ENCODE assay signal across 13 cellular contexts in the genomic region with DNA sequence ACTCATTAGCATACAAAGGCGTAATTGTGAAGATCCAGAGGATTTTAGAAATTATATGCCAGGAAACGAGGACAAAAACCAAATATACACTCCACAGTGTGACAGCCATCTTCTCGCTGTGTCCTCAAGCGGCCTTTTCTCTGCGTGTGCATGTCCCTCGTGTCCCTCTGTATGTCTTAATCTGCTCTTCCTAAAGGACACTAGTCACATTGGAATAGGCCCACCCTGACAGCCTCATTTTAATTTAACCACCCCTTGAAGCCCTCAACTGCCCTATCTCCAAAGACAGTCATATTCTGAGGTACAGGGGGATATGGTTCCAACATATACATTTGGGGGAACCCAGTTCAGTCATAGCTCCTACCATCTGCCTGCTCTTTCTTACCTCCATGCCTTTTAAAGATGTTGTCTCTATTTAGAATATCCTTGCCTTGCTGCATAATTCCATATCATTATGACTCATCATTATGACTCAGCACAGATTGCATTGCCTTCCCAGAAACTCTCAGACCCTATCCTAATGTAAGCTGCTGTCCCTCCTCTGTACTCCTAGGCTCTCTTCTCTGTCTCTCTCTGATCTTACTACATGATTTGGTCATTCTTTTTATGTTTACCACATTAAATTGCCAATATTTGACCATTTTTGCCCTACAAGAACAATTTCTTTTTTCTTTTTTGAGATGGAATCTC.
DNase-seq lines count a peak whose midpoint lies in the region; ATAC-seq and TF ChIP-seq lines count a peak whose summit lies in the region.
"Had no signal": no experiment of that assay in that cellular context is flagged by ENCODE, and none has a peak within 500 bp of the region (broad histone marks: within the 10 kb centered on the region; RNA-seq: fewer than 3 reads in every experiment).

No MANE protein-coding gene starts in this region.

- H3K27me3 Mint-ChIP-seq in effector memory CD8-positive, alpha-beta T cell, result no peaks in the 10 kb centered on the region
- H3K27me3 Mint-ChIP-seq: CD8-positive, alpha-beta memory T cell had no signal

- ATAC-seq in GM21381 (IDR thresholded peaks at IDR 0.05; ENCODE audit: unreplicated experiment), result no peak
- no peak for ATAC-seq in GM18517 (IDR thresholded peaks at IDR 0.05; ENCODE audit: unreplicated experiment)
- no peak for ATAC-seq in effector memory CD8-positive, alpha-beta T cell (replicated peaks)
- ATAC-seq: left lobe of liver had no signal

- H3K4me1 Mint-ChIP-seq in effector memory CD8-positive, alpha-beta T cell (ENCODE audit: low read depth in 2 of 2), result peaks cover 0 to 9% of the 10 kb centered on the region in 2 donors
- H3K4me1 Mint-ChIP-seq: CD8-positive, alpha-beta memory T cell had no signal

- H3K36me3 ChIP-seq in ACC112 (ENCODE audit: insufficient read depth, low read length) (no peaks in the 10 kb centered on the region), kidney epithelial cell (ENCODE audit: control insufficient read depth, insufficient read depth, low read length) (no peaks in the 10 kb centered on the region)

- H3K27me3 ChIP-seq in ACC112 (ENCODE audit: insufficient read depth, low read length) (no peaks in the 10 kb centered on the region), kidney epithelial cell (ENCODE audit: control insufficient read depth, insufficient read depth, low read length) (no peaks in the 10 kb centered on the region)

- no peaks in the 10 kb centered on the region for H3K79me2 ChIP-seq in ACC112 (ENCODE audit: control insufficient read depth, insufficient read depth, low read length, unreplicated experiment)

- H3K27ac ChIP-seq in ACC112 (ENCODE audit: low read depth, low read length), result peak overlapping the region; percentile 75

- no peaks in the 10 kb centered on the region for H3K9me3 Mint-ChIP-seq in effector memory CD8-positive, alpha-beta T cell
- H3K9me3 Mint-ChIP-seq: CD8-positive, alpha-beta memory T cell had no signal

- H3K36me3 Mint-ChIP-seq in effector memory CD8-positive, alpha-beta T cell (ENCODE audit: insufficient read depth), result peaks cover 2% of the 10 kb centered on the region

- H3K27ac Mint-ChIP-seq in effector memory CD8-positive, alpha-beta T cell, result peak overlapping the region in 1 of 2 donors; percentile 47

- H3K4me1 ChIP-seq in ACC112 (ENCODE audit: control insufficient read depth, insufficient read depth, low read length, unreplicated experiment), result peaks cover 41% of the 10 kb centered on the region

- H3K4me3 ChIP-seq in ACC112 (ENCODE audit: low read depth, low read length), result no peak overlapping the region
- no peak overlapping the region for H3K4me3 ChIP-seq in kidney epithelial cell (ENCODE audit: low read depth, low read length)

- H2AFZ ChIP-seq in ACC112 (ENCODE audit: low read length, unreplicated experiment), result no peak overlapping the region

- no peak for TF ChIP-seq CTCF in kidney epithelial cell (IDR thresholded peaks at IDR 0.05; ENCODE audit: insufficient read depth, low read length, poor library complexity, severe bottlenecking)

- DNase-seq in HS-5 (ENCODE audit: low read depth) (peak; percentile 87), astrocyte of the hippocampus (ENCODE audit: low read depth, low spot score) (peak; percentile 84), kidney epithelial cell (ENCODE audit: low read depth) (peak; percentile 73), NCI-H1092 treated with DMSO at 0.1 percent for 48 hours (lab: John Stamatoyannopoulos, UW) (no peak)
- DNase-seq in effector memory CD8-positive, alpha-beta T cell, result no peak
- DNase-seq: activated CD4-positive, CD25-positive, alpha-beta regulatory T cell; CD8-positive, alpha-beta memory T cell; NCI-H446 treated with DMSO at 0.1 percent for 48 hours; stimulated activated CD4-positive, alpha-beta T cell treated with anti-CD3 and anti-CD28 coated beads, Interleukin-4, amount 100 ng/mL, for 24 hours had no signal

- no peak overlapping the region for H3K4me3 Mint-ChIP-seq in effector memory CD8-positive, alpha-beta T cell
- H3K4me3 Mint-ChIP-seq: CD8-positive, alpha-beta memory T cell had no signal

Comparison
In these comparisons a context has a peak if more than half of its experiments do, and no peak if none do; other contexts are left out.
1. DNase-seq: peak in HS-5 (single experiment), astrocyte of the hippocampus (single experiment) and kidney epithelial cell (single experiment); none in NCI-H1092 treated with DMSO at 0.1 percent for 48 hours (single experiment) and effector memory CD8-positive, alpha-beta T cell (0 of 3).